Comparison of ENCODE assay signal across 1 cellular context in genomic region chr22:50696799-50697561, GRCh38.
TF ChIP-seq lines count a peak whose summit lies in the region.

No MANE protein-coding gene starts in this region.

TF ChIP-seq in HepG2, 621 proteins besides CTCF, POLR2A, EP300 and RAD21 (continues in another document):
- TF ChIP-seq ZNF562 (CRISPR knock-in tag; IDR thresholded peaks at IDR 0.05; ENCODE audit: borderline replicate concordance) (no peak), TSC22D2 (CRISPR knock-in tag; IDR thresholded peaks at IDR 0.05; ENCODE audit: borderline replicate concordance) (no peak), ATRX (CRISPR knock-in tag; IDR thresholded peaks at IDR 0.05; ENCODE audit: borderline replicate concordance) (no peak), TCF7L2 (IDR thresholded peaks at IDR 0.05; ENCODE audit: low read depth, low read length) (no peak), SMAD1 (CRISPR knock-in tag; IDR thresholded peaks at IDR 0.05; ENCODE audit: borderline replicate concordance, low read depth) (no peak), HOXA3 (CRISPR knock-in tag; IDR thresholded peaks at IDR 0.05) (no peak), AKNA (CRISPR knock-in tag; IDR thresholded peaks at IDR 0.05; ENCODE audit: borderline replicate concordance) (no peak), PAXIP1 (CRISPR knock-in tag; conservative IDR thresholded peaks at IDR 0.05) (no peak), ADNP (CRISPR knock-in tag; IDR thresholded peaks at IDR 0.05) (no peak), KMT2B (CRISPR knock-in tag; IDR thresholded peaks at IDR 0.05) (no peak), RCOR2 (CRISPR knock-in tag; IDR thresholded peaks at IDR 0.05) (no peak), FOXP1 (IDR thresholded peaks at IDR 0.05) (no peak), FOXP1 (CRISPR knock-in tag; IDR thresholded peaks at IDR 0.05) (no peak), SPEN (CRISPR knock-in tag; IDR thresholded peaks at IDR 0.05; ENCODE audit: low read depth) (no peak), TFDP2 (CRISPR knock-in tag; IDR thresholded peaks at IDR 0.05) (no peak), TARDBP (CRISPR knock-in tag; IDR thresholded peaks at IDR 0.05) (no peak), ZNF740 (CRISPR knock-in tag; IDR thresholded peaks at IDR 0.05) (peak; percentile 79), ZNF354B (CRISPR knock-in tag; IDR thresholded peaks at IDR 0.05) (no peak), ZNF570 (CRISPR knock-in tag; IDR thresholded peaks at IDR 0.05; ENCODE audit: borderline replicate concordance) (no peak), MYC (CRISPR knock-in tag; IDR thresholded peaks at IDR 0.05; ENCODE audit: borderline replicate concordance) (no peak; the same call in 1 of the 2 replicates), HNF4A (CRISPR knock-in tag; IDR thresholded peaks at IDR 0.05) (no peak), ZNF205 (CRISPR knock-in tag; IDR thresholded peaks at IDR 0.05) (no peak), PCBP1 (IDR thresholded peaks at IDR 0.05; ENCODE audit: borderline replicate concordance, low read depth, low read length) (0 out of 2 replicates have a peak, but pooled peaks have one; percentile 79), SP2 (CRISPR knock-in tag; IDR thresholded peaks at IDR 0.05) (no peak), SOX6 (IDR thresholded peaks at IDR 0.05) (no peak), SOX6 (CRISPR knock-in tag; IDR thresholded peaks at IDR 0.05) (no peak), KIAA2018 (CRISPR knock-in tag; IDR thresholded peaks at IDR 0.05; ENCODE audit: borderline replicate concordance) (no peak), ZNF777 (CRISPR knock-in tag; IDR thresholded peaks at IDR 0.05) (no peak)
- TF ChIP-seq, protein P1, sequence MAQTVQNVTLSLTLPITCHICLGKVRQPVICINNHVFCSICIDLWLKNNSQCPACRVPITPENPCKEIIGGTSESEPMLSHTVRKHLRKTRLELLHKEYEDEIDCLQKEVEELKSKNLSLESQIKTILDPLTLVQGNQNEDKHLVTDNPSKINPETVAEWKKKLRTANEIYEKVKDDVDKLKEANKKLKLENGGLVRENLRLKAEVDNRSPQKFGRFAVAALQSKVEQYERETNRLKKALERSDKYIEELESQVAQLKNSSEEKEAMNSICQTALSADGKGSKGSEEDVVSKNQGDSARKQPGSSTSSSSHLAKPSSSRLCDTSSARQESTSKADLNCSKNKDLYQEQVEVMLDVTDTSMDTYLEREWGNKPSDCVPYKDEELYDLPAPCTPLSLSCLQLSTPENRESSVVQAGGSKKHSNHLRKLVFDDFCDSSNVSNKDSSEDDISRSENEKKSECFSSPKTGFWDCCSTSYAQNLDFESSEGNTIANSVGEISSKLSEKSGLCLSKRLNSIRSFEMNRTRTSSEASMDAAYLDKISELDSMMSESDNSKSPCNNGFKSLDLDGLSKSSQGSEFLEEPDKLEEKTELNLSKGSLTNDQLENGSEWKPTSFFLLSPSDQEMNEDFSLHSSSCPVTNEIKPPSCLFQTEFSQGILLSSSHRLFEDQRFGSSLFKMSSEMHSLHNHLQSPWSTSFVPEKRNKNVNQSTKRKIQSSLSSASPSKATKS (CRISPR knock-in tag; IDR thresholded peaks at IDR 0.05), result no peak
- TF ChIP-seq, protein P2, sequence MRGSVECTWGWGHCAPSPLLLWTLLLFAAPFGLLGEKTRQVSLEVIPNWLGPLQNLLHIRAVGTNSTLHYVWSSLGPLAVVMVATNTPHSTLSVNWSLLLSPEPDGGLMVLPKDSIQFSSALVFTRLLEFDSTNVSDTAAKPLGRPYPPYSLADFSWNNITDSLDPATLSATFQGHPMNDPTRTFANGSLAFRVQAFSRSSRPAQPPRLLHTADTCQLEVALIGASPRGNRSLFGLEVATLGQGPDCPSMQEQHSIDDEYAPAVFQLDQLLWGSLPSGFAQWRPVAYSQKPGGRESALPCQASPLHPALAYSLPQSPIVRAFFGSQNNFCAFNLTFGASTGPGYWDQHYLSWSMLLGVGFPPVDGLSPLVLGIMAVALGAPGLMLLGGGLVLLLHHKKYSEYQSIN (CRISPR knock-in tag; IDR thresholded peaks at IDR 0.05; ENCODE audit: borderline replicate concordance), result no peak
- TF ChIP-seq, protein P3, sequence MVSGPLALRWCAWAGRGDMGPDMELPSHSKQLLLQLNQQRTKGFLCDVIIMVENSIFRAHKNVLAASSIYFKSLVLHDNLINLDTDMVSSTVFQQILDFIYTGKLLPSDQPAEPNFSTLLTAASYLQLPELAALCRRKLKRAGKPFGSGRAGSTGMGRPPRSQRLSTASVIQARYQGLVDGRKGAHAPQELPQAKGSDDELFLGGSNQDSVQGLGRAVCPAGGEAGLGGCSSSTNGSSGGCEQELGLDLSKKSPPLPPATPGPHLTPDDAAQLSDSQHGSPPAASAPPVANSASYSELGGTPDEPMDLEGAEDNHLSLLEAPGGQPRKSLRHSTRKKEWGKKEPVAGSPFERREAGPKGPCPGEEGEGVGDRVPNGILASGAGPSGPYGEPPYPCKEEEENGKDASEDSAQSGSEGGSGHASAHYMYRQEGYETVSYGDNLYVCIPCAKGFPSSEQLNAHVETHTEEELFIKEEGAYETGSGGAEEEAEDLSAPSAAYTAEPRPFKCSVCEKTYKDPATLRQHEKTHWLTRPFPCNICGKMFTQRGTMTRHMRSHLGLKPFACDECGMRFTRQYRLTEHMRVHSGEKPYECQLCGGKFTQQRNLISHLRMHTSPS (CRISPR knock-in tag; IDR thresholded peaks at IDR 0.05; ENCODE audit: low read depth), result no peak
- TF ChIP-seq, protein P4, sequence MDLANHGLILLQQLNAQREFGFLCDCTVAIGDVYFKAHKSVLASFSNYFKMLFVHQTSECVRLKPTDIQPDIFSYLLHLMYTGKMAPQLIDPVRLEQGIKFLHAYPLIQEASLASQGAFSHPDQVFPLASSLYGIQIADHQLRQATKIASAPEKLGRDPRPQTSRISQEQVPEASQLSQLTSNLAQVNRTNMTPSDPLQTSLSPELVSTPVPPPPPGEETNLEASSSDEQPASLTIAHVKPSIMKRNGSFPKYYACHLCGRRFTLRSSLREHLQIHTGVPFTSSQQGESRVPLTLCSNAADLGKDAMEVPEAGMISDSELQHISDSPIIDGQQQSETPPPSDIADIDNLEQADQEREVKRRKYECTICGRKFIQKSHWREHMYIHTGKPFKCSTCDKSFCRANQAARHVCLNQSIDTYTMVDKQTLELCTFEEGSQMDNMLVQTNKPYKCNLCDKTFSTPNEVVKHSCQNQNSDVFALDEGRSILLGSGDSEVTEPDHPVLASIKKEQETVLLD (CRISPR knock-in tag; IDR thresholded peaks at IDR 0.05; ENCODE audit: low read depth), result no peak
